In genomic region chr14:34359423-34360120, GRCh38 we compare ENCODE assay signal across 15 cellular contexts.
DNase-seq lines count a peak whose midpoint lies in the region; ATAC-seq and TF ChIP-seq lines count a peak whose summit lies in the region.
"Had no signal": no experiment of that assay in that cellular context is flagged by ENCODE, and none has a peak within 500 bp of the region (broad histone marks: within the 10 kb centered on the region; RNA-seq: fewer than 3 reads in every experiment).

No MANE protein-coding gene starts in this region.

- H3K36me3 Mint-ChIP-seq in brain (no peaks in the 10 kb centered on the region), neural crest cell (ENCODE audit: low read depth) (no peaks in the 10 kb centered on the region)
- no peaks in the 10 kb centered on the region for H3K36me3 Mint-ChIP-seq in activated naive CD8-positive, alpha-beta T cell treated with anti-CD3 and anti-CD28 coated beads for 36 hours
- H3K36me3 Mint-ChIP-seq: activated CD8-positive, alpha-beta memory T cell treated with anti-CD3 and anti-CD28 coated beads, Interleukin-2, amount 10 ng/mL, durations not matched to agents 7 days and 5 days had no signal

- H3K4me3 Mint-ChIP-seq in brain (no peak overlapping the region), neural crest cell (peak overlapping the region; percentile 1)
- H3K4me3 Mint-ChIP-seq in activated naive CD8-positive, alpha-beta T cell treated with anti-CD3 and anti-CD28 coated beads for 36 hours, result no peak overlapping the region
- H3K4me3 Mint-ChIP-seq: activated CD8-positive, alpha-beta memory T cell treated with anti-CD3 and anti-CD28 coated beads, Interleukin-2, amount 10 ng/mL, durations not matched to agents 7 days and 5 days; B cell; T-helper 2 cell treated with Interferon-gamma antibody and Interleukin-4, amounts not matched to agents 5 μg/mL and 100 μg/mL, for 36 hours had no signal

- ATAC-seq in activated CD4-positive, CD25-positive, alpha-beta regulatory T cell treated with anti-CD3 and anti-CD28 coated beads, Interleukin-2, amount 50 U/mL, for 24 hours, result no peak
- ATAC-seq in HG02623 (IDR thresholded peaks at IDR 0.05; ENCODE audit: unreplicated experiment), result no peak
- ATAC-seq: activated CD8-positive, alpha-beta memory T cell treated with anti-CD3 and anti-CD28 coated beads, Interleukin-2, amount 10 ng/mL, durations not matched to agents 7 days and 5 days had no signal

- peak; percentile 22 for DNase-seq in ELF-1 (ENCODE audit: low read depth, low spot score)
- DNase-seq in M059J (ENCODE audit: low read depth), result peak; percentile 53
- DNase-seq in neural crest cell (ENCODE audit: low read depth, low spot score), result no peak
- no peak for DNase-seq in activated naive CD8-positive, alpha-beta T cell treated with anti-CD3 and anti-CD28 coated beads for 36 hours
- DNase-seq: activated CD4-positive, CD25-positive, alpha-beta regulatory T cell treated with anti-CD3 and anti-CD28 coated beads, Interleukin-2, amount 50 U/mL, for 72 hours; activated CD8-positive, alpha-beta memory T cell treated with anti-CD3 and anti-CD28 coated beads, Interleukin-2, amount 10 ng/mL, durations not matched to agents 7 days and 5 days; activated effector memory CD4-positive, alpha-beta T cell treated with anti-CD3 and anti-CD28 coated beads, Interleukin-2, amount 50 U/mL, for 16 hours; aorta; SHP77; substantia nigra had no signal

- H3K4me1 Mint-ChIP-seq in brain (peaks cover 35% of the 10 kb centered on the region), neural crest cell (peaks cover 25% of the 10 kb centered on the region)
- H3K4me1 Mint-ChIP-seq in activated naive CD8-positive, alpha-beta T cell treated with anti-CD3 and anti-CD28 coated beads for 36 hours, result peaks cover 4% of the 10 kb centered on the region
- H3K4me1 Mint-ChIP-seq: activated CD8-positive, alpha-beta memory T cell treated with anti-CD3 and anti-CD28 coated beads, Interleukin-2, amount 10 ng/mL, durations not matched to agents 7 days and 5 days; B cell had no signal

- TF ChIP-seq CTCF in brain (conservative IDR thresholded peaks at IDR 0.05), result no peak
- no peak for TF ChIP-seq CTCF in neural crest cell (conservative IDR thresholded peaks at IDR 0.05)

- no peaks in the 10 kb centered on the region for H3K9me3 Mint-ChIP-seq in brain
- no peaks in the 10 kb centered on the region for H3K9me3 Mint-ChIP-seq in neural crest cell
- no peaks in the 10 kb centered on the region for H3K9me3 Mint-ChIP-seq in activated naive CD8-positive, alpha-beta T cell treated with anti-CD3 and anti-CD28 coated beads for 36 hours
- H3K9me3 Mint-ChIP-seq: T-helper 2 cell treated with Interferon-gamma antibody and Interleukin-4, amounts not matched to agents 5 μg/mL and 100 μg/mL, for 36 hours had no signal

- no peaks in the 10 kb centered on the region for H3K27me3 Mint-ChIP-seq in brain
- H3K27me3 Mint-ChIP-seq in neural crest cell (ENCODE audit: low read depth), result no peaks in the 10 kb centered on the region
- peaks cover 17% of the 10 kb centered on the region for H3K27me3 Mint-ChIP-seq in activated naive CD8-positive, alpha-beta T cell treated with anti-CD3 and anti-CD28 coated beads for 36 hours

- H3K27ac Mint-ChIP-seq in brain, result peak overlapping the region in 3 of 5 experiments; percentile 27 to 50 (median 43)
- peak overlapping the region; percentile 86 for H3K27ac Mint-ChIP-seq in neural crest cell (ENCODE audit: unreplicated experiment)
- H3K27ac Mint-ChIP-seq in activated naive CD8-positive, alpha-beta T cell treated with anti-CD3 and anti-CD28 coated beads for 36 hours, result no peak overlapping the region
- H3K27ac Mint-ChIP-seq: activated CD8-positive, alpha-beta memory T cell treated with anti-CD3 and anti-CD28 coated beads, Interleukin-2, amount 10 ng/mL, durations not matched to agents 7 days and 5 days; B cell; T-helper 2 cell treated with Interferon-gamma antibody and Interleukin-4, amounts not matched to agents 5 μg/mL and 100 μg/mL, for 36 hours had no signal

Comparison
In these comparisons a context has a peak if more than half of its experiments do, and no peak if none do; other contexts are left out.
1. DNase-seq: peak in ELF-1 (single experiment) and M059J (single experiment); none in neural crest cell (single experiment) and activated naive CD8-positive, alpha-beta T cell treated with anti-CD3 and anti-CD28 coated beads for 36 hours (single experiment).